Comparison of ENCODE assay signal across 39 cellular contexts in genomic region chr2:231946241-231946814, GRCh38. TPM values are rescaled to one million over a fixed set of nuclear protein-coding genes. Genes with fewer than 3 reads are reported as not detected.
"Had no signal": no experiment of that assay in that cellular context is flagged by ENCODE, and none has a peak within 500 bp of the region (broad histone marks: within the 10 kb centered on the region; RNA-seq: fewer than 3 reads in every experiment).

No MANE protein-coding gene starts in this region.

- DNase-seq: activated CD4-positive, alpha-beta memory T cell treated with anti-CD3 and anti-CD28 coated beads, Interleukin-2, amount 10 ng/mL, durations not matched to agents 7 days and 5 days; activated CD4-positive, alpha-beta T cell treated with anti-CD3 and anti-CD28 coated beads for 1 hour; activated CD4-positive, alpha-beta T cell treated with anti-CD3 and anti-CD28 coated beads for 48 hours; activated CD4-positive, CD25-positive, alpha-beta regulatory T cell; activated CD8-positive, alpha-beta memory T cell treated with anti-CD3 and anti-CD28 coated beads for 24 hours; activated CD8-positive, alpha-beta memory T cell treated with anti-CD3 and anti-CD28 coated beads, Interleukin-2, amount 10 ng/mL, durations not matched to agents 7 days and 5 days; activated CD8-positive, alpha-beta memory T cell treated with anti-CD3 and anti-CD28 coated beads, Interleukin-2, amount 50 U/mL, for 48 hours; activated effector memory CD4-positive, alpha-beta T cell treated with Interleukin-2 at 50 U/mL for 16 hours; activated naive CD4-positive, alpha-beta T cell treated with anti-CD3 and anti-CD28 coated beads, Interleukin-2, amount 10 ng/mL, durations not matched to agents 7 days and 5 days; activated naive CD8-positive, alpha-beta T cell treated with anti-CD3 and anti-CD28 coated beads, Interleukin-2, amount 50 U/mL, for 24 hours; activated T-cell treated with anti-CD3 and anti-CD28 coated beads, Interleukin-2, amount 50 U/mL, for 48 hours; anterior cingulate cortex; caudate nucleus; cerebellar nuclear complex; MM.1S; MV-4-11; NCI-H1092; NCI-H1436 treated with DMSO at 0.1 percent for 48 hours; NCI-H187; NCI-H2029 treated with DMSO at 0.1 percent for 48 hours; NCI-H2107; NCI-H2171; NCI-H510A; NCI-H526; NCI-H748 treated with DMSO at 0.1 percent for 48 hours; NK-92 treated with Interleukin-12 subunit alpha and Interleukin-12 subunit beta, amount 100 ng/mL, for 24 hours; PC-3; Peyer's patch; SIG-M5; T-cell; T1000; WERI-Rb-1 had no signal

- H3K27me3 ChIP-seq: Peyer's patch had no signal

- H3K4me1 ChIP-seq: Peyer's patch had no signal

- H3K4me3 Mint-ChIP-seq: activated CD4-positive, alpha-beta memory T cell treated with anti-CD3 and anti-CD28 coated beads, Interleukin-2, amount 10 ng/mL, durations not matched to agents 7 days and 5 days; activated CD8-positive, alpha-beta memory T cell treated with anti-CD3 and anti-CD28 coated beads, Interleukin-2, amount 10 ng/mL, durations not matched to agents 7 days and 5 days; activated naive CD4-positive, alpha-beta T cell treated with anti-CD3 and anti-CD28 coated beads, Interleukin-2, amount 10 ng/mL, durations not matched to agents 7 days and 5 days; activated naive CD8-positive, alpha-beta T cell; activated naive CD8-positive, alpha-beta T cell treated with anti-CD3 and anti-CD28 coated beads, Interleukin-2, amount 50 U/mL, for 24 hours; brain; T-cell had no signal

- H3K27ac ChIP-seq: Peyer's patch, RWPE1, WERI-Rb-1 had no signal

- H3K4me3 ChIP-seq: Peyer's patch had no signal

- ATAC-seq: activated CD8-positive, alpha-beta memory T cell treated with anti-CD3 and anti-CD28 coated beads, Interleukin-2, amount 10 ng/mL, durations not matched to agents 7 days and 5 days; activated naive CD8-positive, alpha-beta T cell treated with anti-CD3 and anti-CD28 coated beads, Interleukin-2, amount 50 U/mL, for 24 hours; PC-3; Right ventricle myocardium inferior; SK-N-SH treated with all-trans-retinoic acid at 6 μM for 48 hours; T-cell had no signal

- H3K27ac Mint-ChIP-seq: activated CD4-positive, alpha-beta memory T cell treated with anti-CD3 and anti-CD28 coated beads, Interleukin-2, amount 10 ng/mL, durations not matched to agents 7 days and 5 days; activated CD8-positive, alpha-beta memory T cell treated with anti-CD3 and anti-CD28 coated beads, Interleukin-2, amount 10 ng/mL, durations not matched to agents 7 days and 5 days; activated naive CD4-positive, alpha-beta T cell treated with anti-CD3 and anti-CD28 coated beads, Interleukin-2, amount 10 ng/mL, durations not matched to agents 7 days and 5 days; activated naive CD8-positive, alpha-beta T cell; activated naive CD8-positive, alpha-beta T cell treated with anti-CD3 and anti-CD28 coated beads, Interleukin-2, amount 50 U/mL, for 24 hours; brain; T-cell had no signal

- H3K36me3 ChIP-seq: Peyer's patch, WERI-Rb-1 had no signal

- H3K36me3 Mint-ChIP-seq: activated CD8-positive, alpha-beta memory T cell treated with anti-CD3 and anti-CD28 coated beads, Interleukin-2, amount 10 ng/mL, durations not matched to agents 7 days and 5 days; activated naive CD4-positive, alpha-beta T cell treated with anti-CD3 and anti-CD28 coated beads, Interleukin-2, amount 10 ng/mL, durations not matched to agents 7 days and 5 days; activated naive CD8-positive, alpha-beta T cell; brain; T-cell had no signal

- H3K9me3 ChIP-seq: Peyer's patch had no signal

- H3K4me1 Mint-ChIP-seq: activated CD4-positive, alpha-beta memory T cell treated with anti-CD3 and anti-CD28 coated beads, Interleukin-2, amount 10 ng/mL, durations not matched to agents 7 days and 5 days; activated CD8-positive, alpha-beta memory T cell treated with anti-CD3 and anti-CD28 coated beads, Interleukin-2, amount 10 ng/mL, durations not matched to agents 7 days and 5 days; activated naive CD4-positive, alpha-beta T cell treated with anti-CD3 and anti-CD28 coated beads, Interleukin-2, amount 10 ng/mL, durations not matched to agents 7 days and 5 days; activated naive CD8-positive, alpha-beta T cell treated with anti-CD3 and anti-CD28 coated beads, Interleukin-2, amount 50 U/mL, for 24 hours; brain; T-cell had no signal

- H3K27me3 Mint-ChIP-seq: activated naive CD8-positive, alpha-beta T cell treated with anti-CD3 and anti-CD28 coated beads, Interleukin-2, amount 50 U/mL, for 24 hours; brain had no signal

RNA-seq across cellular contexts. Expression of gene NPPC, which starts 20.1 kb away (rescaled TPM):
- total RNA-seq: activated CD4-positive, alpha-beta memory T cell treated with anti-CD3 and anti-CD28 coated beads, Interleukin-2, amount 10 ng/mL, durations not matched to agents 7 days and 5 days; activated CD8-positive, alpha-beta memory T cell treated with anti-CD3 and anti-CD28 coated beads, Interleukin-2, amount 10 ng/mL, durations not matched to agents 7 days and 5 days; bronchial epithelial cell; PC-3; Peyer's patch; T-helper 2 cell treated with Interferon-gamma antibody and Interleukin-4, amounts not matched to agents 100 ng/mL and 5 ng/mL, for 36 hours had no signal
